In the genomic region with DNA sequence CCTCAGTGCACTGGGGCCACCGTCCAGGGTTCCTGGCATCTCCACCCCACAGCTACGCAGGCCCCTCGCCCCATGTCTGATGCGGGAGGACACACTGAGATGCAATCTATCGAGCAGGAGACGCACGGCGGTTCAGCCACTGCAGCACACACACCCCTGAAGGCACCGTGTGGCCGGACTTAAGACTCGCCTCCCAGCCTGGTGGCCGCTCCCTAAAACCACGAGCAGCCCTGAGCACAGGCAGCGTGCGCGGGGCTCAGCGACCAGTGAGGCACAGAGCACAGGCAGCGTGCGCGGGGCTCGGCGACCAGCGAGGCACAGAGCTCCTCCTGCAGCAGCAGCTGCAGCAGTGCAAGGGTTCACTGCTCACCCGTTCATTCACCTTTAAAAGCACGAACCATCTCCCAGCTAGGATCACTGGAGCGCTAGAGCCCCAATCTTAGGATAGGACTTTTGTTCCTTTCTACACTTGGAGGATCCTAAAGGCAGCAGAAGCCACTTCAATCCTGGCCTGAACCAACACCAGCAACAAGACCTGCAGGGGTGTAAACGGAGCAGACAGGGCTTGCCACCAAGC, we compare ENCODE assay signal across 24 cellular contexts. TPM values are rescaled to one million over a fixed set of nuclear protein-coding genes. Genes with fewer than 3 reads are reported as not detected.
"Had no signal": no experiment of that assay in that cellular context is flagged by ENCODE, and none has a peak within 500 bp of the region (broad histone marks: within the 10 kb centered on the region; RNA-seq: fewer than 3 reads in every experiment).

No MANE protein-coding gene starts in this region.

- H3K4me1 Mint-ChIP-seq: activated B cell treated with CpG ODN at 0.5 μM for 24 hours; activated CD4-positive, alpha-beta T cell treated with anti-CD3 and anti-CD28 coated beads, Interleukin-2, amount 10 ng/mL, durations not matched to agents 24 days and 14 days; activated naive CD8-positive, alpha-beta T cell treated with anti-CD3 and anti-CD28 coated beads for 36 hours; activated T-helper 17 cell treated with anti-CD3 and anti-CD28 coated beads, Interleukin-2, amount 50 U/mL, for 72 hours; nephron; stimulated activated naive CD8-positive, alpha-beta T cell treated with anti-CD3 and anti-CD28 coated beads, Interleukin-15, amount 100 ng/mL, for 72 hours had no signal

- H3K9me3 Mint-ChIP-seq: activated B cell treated with CpG ODN at 0.5 μM for 24 hours; activated CD4-positive, alpha-beta T cell treated with anti-CD3 and anti-CD28 coated beads, Interleukin-2, amount 10 ng/mL, durations not matched to agents 24 days and 14 days; activated CD8-positive, alpha-beta T cell treated with anti-CD3 and anti-CD28 coated beads for 36 hours; activated naive CD8-positive, alpha-beta T cell treated with anti-CD3 and anti-CD28 coated beads for 36 hours; activated T-helper 17 cell treated with anti-CD3 and anti-CD28 coated beads, Interleukin-2, amount 50 U/mL, for 72 hours; immature natural killer cell; nephron; stimulated activated naive CD8-positive, alpha-beta T cell treated with anti-CD3 and anti-CD28 coated beads, Interleukin-15, amount 100 ng/mL, for 72 hours; type B pancreatic cell had no signal

- H3K4me3 Mint-ChIP-seq: activated B cell treated with CpG ODN at 0.5 μM for 24 hours; activated CD4-positive, alpha-beta T cell treated with anti-CD3 and anti-CD28 coated beads, Interleukin-2, amount 10 ng/mL, durations not matched to agents 24 days and 14 days; activated CD8-positive, alpha-beta T cell treated with anti-CD3 and anti-CD28 coated beads for 36 hours; activated naive CD8-positive, alpha-beta T cell treated with anti-CD3 and anti-CD28 coated beads for 36 hours; activated T-helper 17 cell treated with anti-CD3 and anti-CD28 coated beads, Interleukin-2, amount 50 U/mL, for 72 hours; immature natural killer cell; nephron; stimulated activated naive CD8-positive, alpha-beta T cell treated with anti-CD3 and anti-CD28 coated beads, Interleukin-15, amount 100 ng/mL, for 72 hours; type B pancreatic cell had no signal

- H3K4me3 ChIP-seq: body of pancreas, heart left ventricle, suprapubic skin had no signal

- H3K36me3 Mint-ChIP-seq: type B pancreatic cell had no signal

- H3K27ac ChIP-seq: body of pancreas, heart left ventricle, suprapubic skin had no signal

- H3K27me3 ChIP-seq: body of pancreas, heart left ventricle, suprapubic skin had no signal

- H3K27ac Mint-ChIP-seq: activated B cell treated with CpG ODN at 0.5 μM for 24 hours; activated CD4-positive, alpha-beta T cell treated with anti-CD3 and anti-CD28 coated beads, Interleukin-2, amount 10 ng/mL, durations not matched to agents 24 days and 14 days; activated CD8-positive, alpha-beta T cell treated with anti-CD3 and anti-CD28 coated beads for 36 hours; activated naive CD8-positive, alpha-beta T cell treated with anti-CD3 and anti-CD28 coated beads for 36 hours; activated T-helper 17 cell treated with anti-CD3 and anti-CD28 coated beads, Interleukin-2, amount 50 U/mL, for 72 hours; nephron; progenitor cell of endocrine pancreas; type B pancreatic cell had no signal

- H3K27me3 Mint-ChIP-seq: activated B cell treated with CpG ODN at 0.5 μM for 24 hours; activated CD4-positive, alpha-beta T cell treated with anti-CD3 and anti-CD28 coated beads, Interleukin-2, amount 10 ng/mL, durations not matched to agents 24 days and 14 days; activated CD8-positive, alpha-beta T cell treated with anti-CD3 and anti-CD28 coated beads for 36 hours; activated naive CD8-positive, alpha-beta T cell treated with anti-CD3 and anti-CD28 coated beads for 36 hours; activated T-helper 17 cell treated with anti-CD3 and anti-CD28 coated beads, Interleukin-2, amount 50 U/mL, for 72 hours; progenitor cell of endocrine pancreas; stimulated activated naive CD8-positive, alpha-beta T cell treated with anti-CD3 and anti-CD28 coated beads, Interleukin-15, amount 100 ng/mL, for 72 hours; type B pancreatic cell had no signal

- DNase-seq: activated B cell treated with CpG ODN at 0.5 μM for 24 hours; activated CD4-positive, alpha-beta T cell treated with anti-CD3 and anti-CD28 coated beads, Interleukin-2, amount 10 ng/mL, durations not matched to agents 24 days and 14 days; activated CD8-positive, alpha-beta T cell treated with anti-CD3 and anti-CD28 coated beads for 36 hours; activated naive CD4-positive, alpha-beta T cell; activated naive CD8-positive, alpha-beta T cell treated with anti-CD3 and anti-CD28 coated beads for 36 hours; activated T-cell treated with anti-CD3 and anti-CD28 coated beads, Interleukin-2, amount 50 U/mL, for 1 hour; amniotic stem cell; body of pancreas; central memory CD4-positive, alpha-beta T cell; immature natural killer cell; mammary epithelial cell; midbrain; stimulated activated naive CD8-positive, alpha-beta T cell treated with anti-CD3 and anti-CD28 coated beads, Interleukin-15, amount 100 ng/mL, for 72 hours; SW 1271 had no signal

- ATAC-seq: activated CD8-positive, alpha-beta T cell treated with anti-CD3 and anti-CD28 coated beads for 36 hours; activated T-helper 17 cell treated with anti-CD3 and anti-CD28 coated beads, Interleukin-2, amount 50 U/mL, for 72 hours; body of pancreas; heart left ventricle; stimulated activated naive CD8-positive, alpha-beta T cell treated with anti-CD3 and anti-CD28 coated beads, Interleukin-15, amount 100 ng/mL, for 72 hours had no signal

- H3K9me3 ChIP-seq: body of pancreas, heart left ventricle, suprapubic skin had no signal

- H3K4me1 ChIP-seq: body of pancreas had no signal

RNA-seq across cellular contexts. Expression of a gene that starts 55.2 kb away (rescaled TPM):
- total RNA-seq: activated B cell treated with CpG ODN at 0.5 μM for 24 hours; activated CD4-positive, alpha-beta T cell treated with anti-CD3 and anti-CD28 coated beads, Interleukin-2, amount 10 ng/mL, durations not matched to agents 24 days and 14 days; activated CD8-positive, alpha-beta T cell treated with anti-CD3 and anti-CD28 coated beads for 36 hours; activated naive CD8-positive, alpha-beta T cell treated with anti-CD3 and anti-CD28 coated beads for 36 hours; activated T-helper 17 cell treated with anti-CD3 and anti-CD28 coated beads, Interleukin-2, amount 50 U/mL, for 72 hours; frontal cortex; heart left ventricle; osteoblast; progenitor cell of endocrine pancreas; skeletal muscle tissue; T-helper 2 cell treated with Interferon-gamma antibody and Interleukin-4, amounts not matched to agents 100 ng/mL and 5 ng/mL, for 36 hours had no signal
- polyA plus RNA-seq: immature natural killer cell, mammary epithelial cell had no signal
